In genomic region chr13:113783966-113784644, GRCh38 we compare ENCODE assay signal across 14 cellular contexts.
"Had no signal": no experiment of that assay in that cellular context is flagged by ENCODE, and none has a peak within 500 bp of the region (broad histone marks: within the 10 kb centered on the region; RNA-seq: fewer than 3 reads in every experiment).

No MANE protein-coding gene starts in this region.

- H3K4me2 ChIP-seq: smooth muscle cell had no signal

- FAIRE-seq: kidney had no signal

- H3K27me3 ChIP-seq: body of pancreas, dorsolateral prefrontal cortex, esophagus squamous epithelium, ovary, vagina had no signal

- ATAC-seq: body of pancreas; heart right ventricle; stimulated activated memory B cell treated with anti-CD40 and anti-IgM and Interleukin-4, amounts not matched to agents 10 μg/mL and 1 μg/mL and 100 μg/mL, for 72 hours had no signal

- H3K4me1 Mint-ChIP-seq: activated naive CD4-positive, alpha-beta T cell treated with anti-CD3 and anti-CD28 coated beads, Interleukin-2, amount 50 U/mL, for 24 hours; neural crest cell; stimulated activated memory B cell treated with anti-CD40 and anti-IgM and Interleukin-4, amounts not matched to agents 10 μg/mL and 1 μg/mL and 100 μg/mL, for 72 hours had no signal

- H3K27ac ChIP-seq: body of pancreas, dorsolateral prefrontal cortex, esophagus squamous epithelium, heart right ventricle, ovary, tibial artery, vagina had no signal

- H3K36me3 Mint-ChIP-seq: activated naive CD4-positive, alpha-beta T cell treated with anti-CD3 and anti-CD28 coated beads, Interleukin-2, amount 50 U/mL, for 24 hours; stimulated activated memory B cell treated with anti-CD40 and anti-IgM and Interleukin-4, amounts not matched to agents 10 μg/mL and 1 μg/mL and 100 μg/mL, for 72 hours had no signal

- H3K9me3 ChIP-seq: body of pancreas, esophagus squamous epithelium, ovary, tibial artery, vagina had no signal

- DNase-seq: activated CD4-positive, alpha-beta T cell treated with anti-CD3 and anti-CD28 coated beads for 4 hours; dorsolateral prefrontal cortex; esophagus squamous epithelium; heart right ventricle; kidney; retina; tibial artery had no signal

- H3K4me3 Mint-ChIP-seq: activated naive CD4-positive, alpha-beta T cell treated with anti-CD3 and anti-CD28 coated beads, Interleukin-2, amount 50 U/mL, for 24 hours; neural crest cell; stimulated activated memory B cell treated with anti-CD40 and anti-IgM and Interleukin-4, amounts not matched to agents 10 μg/mL and 1 μg/mL and 100 μg/mL, for 72 hours had no signal

- H3K9me3 Mint-ChIP-seq: activated naive CD4-positive, alpha-beta T cell treated with anti-CD3 and anti-CD28 coated beads, Interleukin-2, amount 50 U/mL, for 24 hours; stimulated activated memory B cell treated with anti-CD40 and anti-IgM and Interleukin-4, amounts not matched to agents 10 μg/mL and 1 μg/mL and 100 μg/mL, for 72 hours had no signal

- H3K4me1 ChIP-seq: body of pancreas, tibial artery, vagina had no signal

- H3K4me3 ChIP-seq: body of pancreas, dorsolateral prefrontal cortex, esophagus squamous epithelium, heart right ventricle, ovary, smooth muscle cell, tibial artery, vagina had no signal

- H3K36me3 ChIP-seq: esophagus squamous epithelium, heart right ventricle, ovary, tibial artery, vagina had no signal

- H3K27ac Mint-ChIP-seq: stimulated activated memory B cell treated with anti-CD40 and anti-IgM and Interleukin-4, amounts not matched to agents 10 μg/mL and 1 μg/mL and 100 μg/mL, for 72 hours had no signal
